ENCODE assay signal across 13 cellular contexts in genomic region chr19:898663-899062, GRCh38. TPM values are rescaled to one million over a fixed set of nuclear protein-coding genes. Genes with fewer than 3 reads are reported as not detected.
DNase-seq lines count a peak whose midpoint lies in the region; TF ChIP-seq lines count a peak whose summit lies in the region.
"Had no signal": no experiment of that assay in that cellular context is flagged by ENCODE, and none has a peak within 500 bp of the region (broad histone marks: within the 10 kb centered on the region; RNA-seq: fewer than 3 reads in every experiment).

No MANE protein-coding gene starts in this region.

- H3K9me3 ChIP-seq in testis (no peaks in the 10 kb centered on the region), left ventricle myocardium inferior (replicated peaks) (no peaks in the 10 kb centered on the region), breast epithelium (no peaks in the 10 kb centered on the region)

- H3K27ac ChIP-seq in testis (no peak overlapping the region), left ventricle myocardium inferior (replicated peaks) (no peak overlapping the region), breast epithelium (no peak overlapping the region)

- TF ChIP-seq POLR2A in testis (IDR thresholded peaks at IDR 0.05) (no peak), breast epithelium (IDR thresholded peaks at IDR 0.05) (no peak)

- intact Hi-C loops in testis (cut with DNase I; ENCODE audit: low total_unique reads), result no loop called here
- intact Hi-C loops in left ventricle myocardium inferior (cut with micrococcal nuclease), result no loop called here
- intact Hi-C loops in breast epithelium (cut with DNase I; ENCODE audit: low total_unique reads), result loop anchor here (5.0 to 10.0 kb wide), 2 partner anchors 294 to 316 kb away; no protein-coding TSS in a partner anchor

- H3K27me3 ChIP-seq in testis (no peaks in the 10 kb centered on the region), left ventricle myocardium inferior (ENCODE audit: low read depth) (no peaks in the 10 kb centered on the region), breast epithelium (no peaks in the 10 kb centered on the region)

- WGBS in testis, 2 donors, result 73 to 75% methylated on average over 20 of the region's 20 CpGs

- TF ChIP-seq CTCF in testis (IDR thresholded peaks at IDR 0.05) (no peak), left ventricle myocardium inferior (IDR thresholded peaks at IDR 0.05; ENCODE audit: borderline replicate concordance) (no peak), breast epithelium (IDR thresholded peaks at IDR 0.05) (no peak)

- H3K36me3 ChIP-seq in testis (ENCODE audit: low read depth, missing control alignments) (no peaks in the 10 kb centered on the region), left ventricle myocardium inferior (peaks cover 30% of the 10 kb centered on the region), breast epithelium (no peaks in the 10 kb centered on the region)

- DNase-seq in stimulated activated naive CD4-positive, alpha-beta T cell (lab: John Stamatoyannopoulos, UW), result peak; percentile 30 to 58 (median 50)
- no peak for DNase-seq in stimulated activated naive CD4-positive, alpha-beta T cell treated with Interleukin-2 at 50 U/mL for 16 hours (lab: John Stamatoyannopoulos, UW)
- DNase-seq in NCI-H524 (lab: John Stamatoyannopoulos, UW) (peak; percentile 87 to 95), testis (peak; percentile 62), left ventricle myocardium inferior (no peak), breast epithelium (ENCODE audit: low spot score in 2 of 2) (no peak), COLO829 (ENCODE audit: low spot score) (no peak)
- DNase-seq in effector CD8-positive, alpha-beta T cell (lab: John Stamatoyannopoulos, UW), result peak; percentile 42
- DNase-seq: activated CD4-positive, CD25-positive, alpha-beta regulatory T cell; Kasumi-1 had no signal

- H3K4me1 ChIP-seq in testis (no peaks in the 10 kb centered on the region), left ventricle myocardium inferior (peaks cover 3% of the 10 kb centered on the region), breast epithelium (no peaks in the 10 kb centered on the region)

- H3K4me3 ChIP-seq in testis (no peak overlapping the region), left ventricle myocardium inferior (no peak overlapping the region), breast epithelium (no peak overlapping the region)

RNA-seq across cellular contexts. Expression of gene RNU6-9, which starts 5.4 kb away (rescaled TPM):
- total RNA-seq in testis, result not detected
- not detected for polyA plus RNA-seq in testis (ENCODE audit: insufficient read depth, low read depth, low replicate concordance)
- not detected for total RNA-seq in left ventricle myocardium inferior
- not detected for total RNA-seq in breast epithelium
- total RNA-seq: RPMI7951 had no signal
- polyA plus RNA-seq: esophagus, thymus had no signal

RNA-seq across cellular contexts. Expression of gene MED16, which starts 5.7 kb away (rescaled TPM):
- 100 to 1,000 TPM in 1 of 2 donors, 10 to 100 TPM in 1; 94.7 to 124 TPM for total RNA-seq in testis
- 50.7 TPM for polyA plus RNA-seq in testis (ENCODE audit: insufficient read depth, low read depth, low replicate concordance)
- 19.4 TPM for total RNA-seq in left ventricle myocardium inferior
- total RNA-seq in breast epithelium, result 10 to 100 TPM; 14.9 to 33.1 (median 32.8) TPM

RNA-seq across cellular contexts. Expression of gene R3HDM4, which starts 14.4 kb away (rescaled TPM):
- total RNA-seq in testis (10 to 100 TPM; 24.6 to 30.1 TPM), left ventricle myocardium inferior (21.6 TPM), breast epithelium (10 to 100 TPM; 31.8 to 41.6 (median 41.0) TPM)
- polyA plus RNA-seq in testis (ENCODE audit: insufficient read depth, low read depth, low replicate concordance), result 19.2 TPM

RNA-seq across cellular contexts. Expression of gene KISS1R, which starts 18.5 kb away (rescaled TPM):
- not detected for total RNA-seq in testis
- polyA plus RNA-seq in testis (ENCODE audit: insufficient read depth, low read depth, low replicate concordance), result not detected
- not detected for total RNA-seq in left ventricle myocardium inferior
- total RNA-seq in breast epithelium, result under 1 TPM in 2 of 3 donors, not detected in 1; 0.15 to 0.33 TPM
- total RNA-seq: RPMI7951 had no signal

RNA-seq across cellular contexts. Expression of gene ARID3A, which starts 27.2 kb away (rescaled TPM):
- total RNA-seq in testis, result 10 to 100 TPM; 15.3 to 26.5 TPM
- polyA plus RNA-seq in testis (ENCODE audit: insufficient read depth, low read depth, low replicate concordance), result 38.2 TPM
- total RNA-seq in left ventricle myocardium inferior, result 4.8 TPM
- 10 to 100 TPM in 1 of 3 donors, 1 to 10 TPM in 2; 3.5 to 11.1 (median 4.8) TPM for total RNA-seq in breast epithelium

Comparison
In these comparisons a context has a peak if more than half of its experiments do, and no peak if none do; other contexts are left out.
1. DNase-seq: peak in stimulated activated naive CD4-positive, alpha-beta T cell (6 of 6), NCI-H524 (2 of 2), effector CD8-positive, alpha-beta T cell (single experiment) and testis (single experiment); none in stimulated activated naive CD4-positive, alpha-beta T cell treated with Interleukin-2 at 50 U/mL for 16 hours (single experiment), left ventricle myocardium inferior (single experiment), breast epithelium (0 of 2) and COLO829 (single experiment).